1 cellular context compared by ENCODE assay signal in genomic region chr2:46863895-46864294, GRCh38.
TF ChIP-seq lines count a peak whose summit lies in the region.

No MANE protein-coding gene starts in this region.

TF ChIP-seq in HepG2, 621 proteins besides CTCF, POLR2A, EP300 and RAD21 (continued from another document):
- TF ChIP-seq PRDM15 (CRISPR knock-in tag; IDR thresholded peaks at IDR 0.05): no peak
